Comparison of ENCODE assay signal across 9 cellular contexts in the genomic region with DNA sequence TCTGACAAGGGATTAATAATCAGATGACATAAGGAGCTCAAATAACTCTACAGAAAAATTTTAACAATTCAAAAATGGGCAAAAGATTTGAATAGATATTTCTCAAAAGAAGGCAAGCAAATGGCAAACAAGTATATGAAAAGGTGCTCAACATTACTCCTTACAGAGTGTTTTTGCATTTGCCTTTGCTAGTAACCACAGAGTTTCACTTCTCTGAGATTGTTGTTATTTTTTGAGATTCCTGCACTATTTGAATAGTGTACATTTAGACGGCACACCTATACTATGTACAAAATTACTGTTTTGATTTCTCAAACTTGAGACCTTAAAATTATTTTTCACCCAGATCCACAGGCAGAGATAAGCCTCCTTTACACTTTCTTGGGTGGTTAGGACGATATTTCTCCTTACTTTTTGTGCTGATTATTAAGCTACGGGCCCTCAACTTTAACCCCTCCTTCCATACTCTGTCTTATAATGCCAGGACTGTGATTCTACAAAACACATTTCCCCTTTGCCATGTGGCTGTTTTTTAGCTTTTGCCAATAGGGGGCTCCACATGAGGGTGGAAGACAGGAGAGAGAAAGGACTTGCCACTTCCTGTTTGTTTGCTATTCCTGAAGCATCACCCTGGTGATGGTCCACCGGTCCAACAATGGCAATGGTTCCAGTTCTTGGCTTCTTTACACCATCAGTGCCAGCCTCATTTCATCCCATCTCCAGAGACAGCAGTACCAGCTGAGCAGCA.
DNase-seq lines count a peak whose midpoint lies in the region; ATAC-seq and TF ChIP-seq lines count a peak whose summit lies in the region.
"Had no signal": no experiment of that assay in that cellular context is flagged by ENCODE, and none has a peak within 500 bp of the region (broad histone marks: within the 10 kb centered on the region; RNA-seq: fewer than 3 reads in every experiment).

No MANE protein-coding gene starts in this region.

- no peak overlapping the region for H2BK15ac ChIP-seq in mesenchymal stem cell (ENCODE audit: low read depth, poor library complexity, severe bottlenecking)

- H2AK5ac ChIP-seq in mesenchymal stem cell (ENCODE audit: low read length, severe bottlenecking): peak overlapping the region; percentile 81

- H3K9me2 ChIP-seq in Karpas-422 (replicated peaks; ENCODE audit: insufficient read depth, low read length) (no peaks in the 10 kb centered on the region), GM23248 (ENCODE audit: insufficient read depth) (no peaks in the 10 kb centered on the region)

- ATAC-seq in GM18858 (IDR thresholded peaks at IDR 0.05; ENCODE audit: unreplicated experiment) (peak; percentile 91), HG02571 (IDR thresholded peaks at IDR 0.05; ENCODE audit: unreplicated experiment) (peak; percentile 72)

- in situ Hi-C loops in GM23248 (cut with MboI): no loop called here

- no peaks in the 10 kb centered on the region for H4K20me1 ChIP-seq in Karpas-422 (ENCODE audit: insufficient read depth, low read depth, low read length)
- H4K20me1 ChIP-seq in GM23248 (ENCODE audit: insufficient read depth): no peaks in the 10 kb centered on the region

- H3K4ac ChIP-seq in mesenchymal stem cell (ENCODE audit: low read depth in 1 of 2, low read length in 2 of 2): no peak overlapping the region

- intact Hi-C loops in left ventricle myocardium inferior (cut with micrococcal nuclease): no loop called here

- H3K9me3 ChIP-seq in Karpas-422 (ENCODE audit: low read length) (no peaks in the 10 kb centered on the region), mesenchymal stem cell (ENCODE audit: control insufficient read depth, low read length) (no peaks in the 10 kb centered on the region), left ventricle myocardium inferior (replicated peaks) (no peaks in the 10 kb centered on the region), GM23248 (ENCODE audit: low read depth) (no peaks in the 10 kb centered on the region)
- H3K9me3 ChIP-seq: SJCRH30 had no signal

- H3F3A ChIP-seq in GM23248 (ENCODE audit: insufficient read depth): peaks cover 10% of the 10 kb centered on the region; the same call in 1 of the 2 replicates

- no peak for TF ChIP-seq CTCF in left ventricle myocardium inferior (IDR thresholded peaks at IDR 0.05; ENCODE audit: borderline replicate concordance)

- no peak overlapping the region for H4K8ac ChIP-seq in mesenchymal stem cell (ENCODE audit: low read length)

- H3K27ac ChIP-seq in Karpas-422 (ENCODE audit: low read length) (no peak overlapping the region), mesenchymal stem cell (ENCODE audit: low read length, poor library complexity, severe bottlenecking) (no peak overlapping the region), left ventricle myocardium inferior (replicated peaks) (no peak overlapping the region), GM23248 (no peak overlapping the region)
- H3K27ac ChIP-seq: SJCRH30 had no signal

- 95% methylated on average over 4 of the region's 4 CpGs for WGBS in mesenchymal stem cell
- 76 to 77% methylated on average over 4 of the region's 4 CpGs for WGBS in GM23248 (ENCODE audit: low coverage in 1 of 2, low lambda C conversion rate in 2 of 2, missing lambda C conversion rate in 2 of 2), 2 experiments

- no peak overlapping the region for H2BK12ac ChIP-seq in mesenchymal stem cell (ENCODE audit: low read length in 2 of 2)

- H3K18ac ChIP-seq in mesenchymal stem cell (ENCODE audit: low read depth in 1 of 2, low read length in 2 of 2): no peak overlapping the region

- H3K27me3 ChIP-seq in Karpas-422 (ENCODE audit: low read length) (no peaks in the 10 kb centered on the region), mesenchymal stem cell (ENCODE audit: control insufficient read depth in 1 of 2, insufficient read depth in 1 of 2, low read length in 2 of 2) (no peaks in the 10 kb centered on the region), left ventricle myocardium inferior (ENCODE audit: low read depth) (peaks cover 29% of the 10 kb centered on the region), GM23248 (replicated peaks; ENCODE audit: insufficient read depth) (peaks cover 2% of the 10 kb centered on the region)
- H3K27me3 ChIP-seq: SJCRH30 had no signal

- H3K79me2 ChIP-seq in Karpas-422 (ENCODE audit: low read length): no peaks in the 10 kb centered on the region
- no peaks in the 10 kb centered on the region for H3K79me2 ChIP-seq in GM23248 (ENCODE audit: insufficient read depth)

- H3K4me3 ChIP-seq in Karpas-422 (ENCODE audit: low read length) (no peak overlapping the region), mesenchymal stem cell (ENCODE audit: insufficient read depth in 1 of 2, low read depth in 1 of 2, low read length in 2 of 2) (no peak overlapping the region), left ventricle myocardium inferior (no peak overlapping the region), GM23248 (no peak overlapping the region)
- H3K4me3 ChIP-seq: SJCRH30 had no signal

- H2BK5ac ChIP-seq in mesenchymal stem cell (ENCODE audit: low read depth, low read length, poor library complexity, severe bottlenecking): no peak overlapping the region

- no peak overlapping the region for H3K23ac ChIP-seq in mesenchymal stem cell (ENCODE audit: low read length in 2 of 2)

- no peak overlapping the region for H4K91ac ChIP-seq in mesenchymal stem cell (ENCODE audit: low read length)

- no peaks in the 10 kb centered on the region for H3K79me1 ChIP-seq in mesenchymal stem cell (replicated peaks; ENCODE audit: low read length, poor library complexity, severe bottlenecking)

- H3K4me2 ChIP-seq in Karpas-422 (ENCODE audit: low read depth, low read length, poor library complexity, severe bottlenecking): no peak overlapping the region
- H3K4me2 ChIP-seq in mesenchymal stem cell (ENCODE audit: low read length, poor library complexity, severe bottlenecking): no peak overlapping the region
- H3K4me2 ChIP-seq in GM23248 (ENCODE audit: unreplicated experiment): no peak overlapping the region

- H3K36me3 ChIP-seq in Karpas-422 (ENCODE audit: insufficient read depth, low read length) (no peaks in the 10 kb centered on the region), mesenchymal stem cell (ENCODE audit: control insufficient read depth in 1 of 2, insufficient read depth in 2 of 2, low read depth in 1 of 2, low read length in 2 of 2) (no peaks in the 10 kb centered on the region), left ventricle myocardium inferior (no peaks in the 10 kb centered on the region), GM23248 (ENCODE audit: low read depth) (no peaks in the 10 kb centered on the region)
- H3K36me3 ChIP-seq: SJCRH30 had no signal

- peaks cover 8% of the 10 kb centered on the region for H3K4me1 ChIP-seq in Karpas-422 (ENCODE audit: low read length)
- peaks cover 4% of the 10 kb centered on the region for H3K4me1 ChIP-seq in mesenchymal stem cell (ENCODE audit: control insufficient read depth, insufficient read depth, low read depth, low read length)
- no peaks in the 10 kb centered on the region for H3K4me1 ChIP-seq in left ventricle myocardium inferior
- H3K4me1 ChIP-seq in GM23248 (ENCODE audit: insufficient read depth): peaks cover 24% of the 10 kb centered on the region
- H3K4me1 ChIP-seq: SJCRH30 had no signal

- H3K14ac ChIP-seq in mesenchymal stem cell (ENCODE audit: low read length in 2 of 2): no peak overlapping the region

- H2BK120ac ChIP-seq in mesenchymal stem cell (ENCODE audit: low read depth, low read length): no peak overlapping the region

- H3K9ac ChIP-seq in Karpas-422 (ENCODE audit: low read length) (no peak overlapping the region), mesenchymal stem cell (ENCODE audit: low read length) (no peak overlapping the region), GM23248 (no peak overlapping the region)

- peak; percentile 73 for DNase-seq in Karpas-422
- no peak for DNase-seq in mesenchymal stem cell
- DNase-seq in left ventricle myocardium inferior: no peak
- no peak for DNase-seq in GM23248
- DNase-seq in stimulated activated CD4-positive, alpha-beta T cell treated with anti-CD3 and anti-CD28 coated beads, Interleukin-1b, Interleukin-23, amount 100 ng/mL, for 48 hours: no peak
- DNase-seq in NCI-H1092 (lab: John Stamatoyannopoulos, UW): no peak

- H2AFZ ChIP-seq in Karpas-422 (ENCODE audit: low read length): no peak overlapping the region
- no peak overlapping the region for H2AFZ ChIP-seq in mesenchymal stem cell (ENCODE audit: low read depth, low read length)
- no peak overlapping the region for H2AFZ ChIP-seq in GM23248
